Comparison of ENCODE assay signal across 1 cellular context in genomic region chr6:11276228-11276627, GRCh38.
TF ChIP-seq lines count a peak whose summit lies in the region.

No MANE protein-coding gene starts in this region.

TF ChIP-seq in HepG2, 621 proteins besides CTCF, POLR2A, EP300 and RAD21 (continued from another document):
- TF ChIP-seq ZNF687 (CRISPR knock-in tag; IDR thresholded peaks at IDR 0.05) (peak; percentile 27; the same call in 1 of the 2 replicates), ELF4 (CRISPR knock-in tag; IDR thresholded peaks at IDR 0.05; ENCODE audit: borderline replicate concordance) (peak; percentile 31; the same call in 1 of the 2 replicates)
